In genomic region chr7:34236057-34236456, GRCh38 we compare ENCODE assay signal across 25 cellular contexts.
"Had no signal": no experiment of that assay in that cellular context is flagged by ENCODE, and none has a peak within 500 bp of the region (broad histone marks: within the 10 kb centered on the region; RNA-seq: fewer than 3 reads in every experiment).

No MANE protein-coding gene starts in this region.

- H3K36me3 Mint-ChIP-seq: neural progenitor cell had no signal

- DNase-seq: cortex of kidney; effector memory CD8-positive, alpha-beta T cell; erythroblast; esophagus squamous epithelium; foreskin melanocyte; hypothalamus; kidney; mesenchymal stem cell; midbrain; naive thymus-derived CD4-positive, alpha-beta T cell; right lobe of liver; small intestine; stimulated activated CD4-positive, alpha-beta T cell treated with anti-CD3 and anti-CD28 coated beads, Interleukin-15, amount 100 ng/mL, for 24 hours; stimulated activated CD4-positive, alpha-beta T cell treated with anti-CD3 and anti-CD28 coated beads, Interleukin-4, amount 100 ng/mL, for 1 hour; stimulated activated CD8-positive, alpha-beta memory T cell treated with anti-CD3 and anti-CD28 coated beads, Interleukin-4, amount 100 ng/mL, for 48 hours; stimulated activated naive CD4-positive, alpha-beta T cell; stimulated activated naive CD8-positive, alpha-beta T cell treated with anti-CD3 and anti-CD28 coated beads, Interleukin-15, amount 100 ng/mL, for 72 hours; transverse colon had no signal

- H3K27me3 ChIP-seq: esophagus squamous epithelium, neural progenitor cell, right lobe of liver, transverse colon had no signal

- H3K27ac ChIP-seq: esophagus squamous epithelium, neural progenitor cell, parathyroid adenoma, right lobe of liver, suprapubic skin, transverse colon had no signal

- ATAC-seq: effector memory CD8-positive, alpha-beta T cell; left lobe of liver; naive thymus-derived CD4-positive, alpha-beta T cell; right lobe of liver; stimulated activated naive CD8-positive, alpha-beta T cell treated with anti-CD3 and anti-CD28 coated beads, Interleukin-15, amount 100 ng/mL, for 72 hours had no signal

- FAIRE-seq: endometrium, kidney, small intestine had no signal

- H3K4me1 Mint-ChIP-seq: naive thymus-derived CD4-positive, alpha-beta T cell; neural progenitor cell; stimulated activated naive CD8-positive, alpha-beta T cell treated with anti-CD3 and anti-CD28 coated beads, Interleukin-15, amount 100 ng/mL, for 72 hours had no signal

- H3K4me3 Mint-ChIP-seq: effector memory CD8-positive, alpha-beta T cell; naive thymus-derived CD4-positive, alpha-beta T cell; nephron; neural progenitor cell; stimulated activated naive CD8-positive, alpha-beta T cell treated with anti-CD3 and anti-CD28 coated beads, Interleukin-15, amount 100 ng/mL, for 72 hours had no signal

- H3K27me3 Mint-ChIP-seq: effector memory CD8-positive, alpha-beta T cell; progenitor cell of endocrine pancreas; stimulated activated naive CD8-positive, alpha-beta T cell treated with anti-CD3 and anti-CD28 coated beads, Interleukin-15, amount 100 ng/mL, for 72 hours had no signal

- H3K36me3 ChIP-seq: esophagus squamous epithelium, neural progenitor cell, right lobe of liver, suprapubic skin, transverse colon had no signal

- H3K4me3 ChIP-seq: esophagus squamous epithelium, neural progenitor cell, right lobe of liver, suprapubic skin, transverse colon had no signal

- H3K27ac Mint-ChIP-seq: effector memory CD8-positive, alpha-beta T cell; naive thymus-derived CD4-positive, alpha-beta T cell; nephron; neural progenitor cell; progenitor cell of endocrine pancreas; stimulated activated naive CD8-positive, alpha-beta T cell treated with anti-CD3 and anti-CD28 coated beads, Interleukin-15, amount 100 ng/mL, for 72 hours had no signal

- H3K9me3 ChIP-seq: esophagus squamous epithelium, right lobe of liver, suprapubic skin, transverse colon had no signal

- H3K4me1 ChIP-seq: esophagus squamous epithelium, neural progenitor cell, parathyroid adenoma, right lobe of liver, suprapubic skin had no signal

- H3K4me2 ChIP-seq: neural progenitor cell had no signal
